25 cellular contexts compared by ENCODE assay signal in the genomic region with DNA sequence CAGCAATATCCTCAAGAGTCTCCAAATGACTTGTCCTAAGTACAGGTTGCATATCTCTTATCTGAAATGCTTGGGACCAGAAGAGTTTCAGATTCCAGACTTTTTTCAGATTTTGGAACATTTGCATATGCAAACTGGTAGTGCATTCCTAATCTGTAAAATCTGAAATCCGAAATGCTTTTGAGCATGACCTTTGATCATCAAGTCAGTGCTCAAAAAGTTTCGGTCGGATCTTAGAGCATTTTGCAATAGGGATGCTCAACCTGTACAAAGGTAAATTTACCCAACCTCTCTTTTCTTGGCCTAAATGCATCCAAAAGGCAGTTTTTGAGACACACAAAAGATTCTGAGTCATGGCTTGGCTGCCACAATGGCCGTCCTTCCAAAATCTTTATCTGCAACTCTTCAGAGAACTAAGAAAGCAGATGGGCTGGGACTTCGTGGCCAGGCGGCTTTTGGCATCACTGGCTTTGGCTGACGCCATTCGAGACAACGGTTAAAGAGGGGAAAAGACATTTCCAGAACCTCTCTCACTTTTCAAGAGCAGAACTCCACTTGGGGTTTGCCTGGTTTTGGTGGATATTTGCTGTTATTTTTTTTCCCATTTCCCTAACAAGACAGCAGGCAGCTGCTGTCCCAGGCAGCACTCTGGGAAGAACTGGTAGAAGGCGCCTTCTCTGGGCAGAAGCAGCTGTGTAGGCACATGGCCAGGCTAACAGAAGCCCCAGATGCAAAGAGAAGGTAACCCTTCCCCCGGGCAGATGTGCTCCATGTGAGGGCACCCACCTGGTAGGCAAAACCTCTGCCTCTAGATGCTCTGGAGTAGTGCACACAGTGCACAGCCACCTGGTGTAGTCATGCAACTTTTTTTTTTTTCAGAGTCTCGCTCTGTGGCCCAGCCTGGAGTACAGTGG. TPM values are rescaled to one million over a fixed set of nuclear protein-coding genes. Genes with fewer than 3 reads are reported as not detected.
A peak's percentile ranks its signal among the peaks of the same experiment; 100 is the strongest.
DNase-seq lines count a peak whose midpoint lies in the region; ATAC-seq and TF ChIP-seq lines count a peak whose summit lies in the region.
"Had no signal": no experiment of that assay in that cellular context is flagged by ENCODE, and none has a peak within 500 bp of the region (broad histone marks: within the 10 kb centered on the region; RNA-seq: fewer than 3 reads in every experiment).

No MANE protein-coding gene starts in this region.

- no peaks in the 10 kb centered on the region for H3K27me3 ChIP-seq in Caco-2 (replicated peaks; ENCODE audit: control insufficient read depth, insufficient read depth, low read length)
- no peaks in the 10 kb centered on the region for H3K27me3 ChIP-seq in liver (ENCODE audit: control insufficient read depth in 4 of 4, insufficient read depth in 4 of 4, low read length in 3 of 4)
- H3K27me3 ChIP-seq in A673 (replicated peaks; ENCODE audit: insufficient read depth, low read depth, low read length, poor library complexity): no peaks in the 10 kb centered on the region

- WGBS in liver: 75% methylated on average over 12 of the region's 12 CpGs

- H3K9me3 ChIP-seq in Caco-2 (no peaks in the 10 kb centered on the region), liver (ENCODE audit: control insufficient read depth in 4 of 4, low read length in 3 of 4) (no peaks in the 10 kb centered on the region), A673 (ENCODE audit: low read depth, low read length, poor library complexity, severe bottlenecking) (no peaks in the 10 kb centered on the region)
- H3K9me3 ChIP-seq: A549, SK-N-SH had no signal

- H3K4me3 Mint-ChIP-seq in Caco-2 (ENCODE audit: unreplicated experiment): no peak overlapping the region
- no peak overlapping the region for H3K4me3 Mint-ChIP-seq in stimulated activated effector memory CD8-positive, alpha-beta T cell treated with anti-CD3 and anti-CD28 coated beads, Interleukin-12 subunit alpha, Interleukin-12 subunit beta, amount 100 ng/mL, for 72 hours
- H3K4me3 Mint-ChIP-seq: activated CD4-positive, alpha-beta T cell treated with anti-CD3 and anti-CD28 coated beads, Interleukin-2, amount 10 ng/mL, durations not matched to agents 24 days and 14 days; activated naive CD8-positive, alpha-beta T cell; activated T-helper 1 cell treated with anti-CD3 and anti-CD28 coated beads, Interleukin-12 subunit alpha, Interleukin-12 subunit beta, Interleukin-2, Interleukin-4 antibody, amounts not matched to agents 30 ng/mL and 10 ng/mL and 1 ng/mL, durations not matched to agents 14 hours and 24 hours and 36 hours; central memory CD8-positive, alpha-beta T cell; mesothelial cell of epicardium; naive thymus-derived CD8-positive, alpha-beta T cell; T-helper 17 cell had no signal

- H3K9me3 Mint-ChIP-seq in Caco-2 (ENCODE audit: unreplicated experiment): peaks cover 10% of the 10 kb centered on the region
- H3K9me3 Mint-ChIP-seq in stimulated activated effector memory CD8-positive, alpha-beta T cell treated with anti-CD3 and anti-CD28 coated beads, Interleukin-12 subunit alpha, Interleukin-12 subunit beta, amount 100 ng/mL, for 72 hours: no peaks in the 10 kb centered on the region

- CTCF ChIA-PET in Caco-2 (lab: Charles Lee) (no interaction called here), A673 (lab: Charles Lee) (interaction anchor here (0.6 kb wide), 1 partner anchor 103 kb away, joined by 4 read pairs; no protein-coding TSS in a partner anchor)

- peaks cover 7% of the 10 kb centered on the region for H3K4me1 Mint-ChIP-seq in Caco-2 (ENCODE audit: low read depth, unreplicated experiment)
- no peaks in the 10 kb centered on the region for H3K4me1 Mint-ChIP-seq in stimulated activated effector memory CD8-positive, alpha-beta T cell treated with anti-CD3 and anti-CD28 coated beads, Interleukin-12 subunit alpha, Interleukin-12 subunit beta, amount 100 ng/mL, for 72 hours

- intact Hi-C loops in Caco-2 (cut with micrococcal nuclease; ENCODE audit: unreplicated experiment): no loop called here
- intact Hi-C loops in A673 (cut with micrococcal nuclease; ENCODE audit: unreplicated experiment): no loop called here

- H3K27me3 Mint-ChIP-seq in Caco-2 (ENCODE audit: insufficient read depth, unreplicated experiment): no peaks in the 10 kb centered on the region
- H3K27me3 Mint-ChIP-seq: activated CD4-positive, alpha-beta T cell treated with anti-CD3 and anti-CD28 coated beads, Interleukin-2, amount 10 ng/mL, durations not matched to agents 24 days and 14 days; activated naive CD8-positive, alpha-beta T cell; central memory CD8-positive, alpha-beta T cell; T-helper 17 cell had no signal

- peak overlapping the region; percentile 22 for H3K27ac Mint-ChIP-seq in Caco-2 (ENCODE audit: unreplicated experiment)
- no peak overlapping the region for H3K27ac Mint-ChIP-seq in stimulated activated effector memory CD8-positive, alpha-beta T cell treated with anti-CD3 and anti-CD28 coated beads, Interleukin-12 subunit alpha, Interleukin-12 subunit beta, amount 100 ng/mL, for 72 hours
- H3K27ac Mint-ChIP-seq: activated CD4-positive, alpha-beta T cell treated with anti-CD3 and anti-CD28 coated beads, Interleukin-2, amount 10 ng/mL, durations not matched to agents 24 days and 14 days; activated naive CD8-positive, alpha-beta T cell; activated T-helper 1 cell treated with anti-CD3 and anti-CD28 coated beads, Interleukin-12 subunit alpha, Interleukin-12 subunit beta, Interleukin-2, Interleukin-4 antibody, amounts not matched to agents 30 ng/mL and 10 ng/mL and 1 ng/mL, durations not matched to agents 14 hours and 24 hours and 36 hours; mesothelial cell of epicardium; T-helper 17 cell had no signal

- TF ChIP-seq CTCF in Caco-2 (IDR thresholded peaks at IDR 0.05; ENCODE audit: insufficient read depth in 1 of 2, low read depth in 1 of 2, low read length in 1 of 2, severe bottlenecking in 1 of 2, unreplicated experiment in 1 of 2) (no peak), fibroblast of the aortic adventitia (IDR thresholded peaks at IDR 0.05; ENCODE audit: insufficient read depth, low read length) (no peak), liver (IDR thresholded peaks at IDR 0.05; ENCODE audit: low read depth, low read length, missing input control) (no peak), A673 (conservative IDR thresholded peaks at IDR 0.05; ENCODE audit: low read depth, low read length) (no peak)

- H3K4me1 ChIP-seq in Caco-2 (peaks cover 17% of the 10 kb centered on the region), liver (ENCODE audit: control insufficient read depth in 4 of 4, insufficient read depth in 4 of 4, low read length in 3 of 4) (peaks cover 3 to 12% (median 8%) of the 10 kb centered on the region in 4 donors), A673 (ENCODE audit: insufficient read depth, low read length, poor library complexity, severe bottlenecking) (no peaks in the 10 kb centered on the region)

- ATAC-seq in stimulated activated effector memory CD8-positive, alpha-beta T cell treated with anti-CD3 and anti-CD28 coated beads, Interleukin-12 subunit alpha, Interleukin-12 subunit beta, amount 100 ng/mL, for 72 hours: no peak
- ATAC-seq: A549; GM12878; naive thymus-derived CD8-positive, alpha-beta T cell; T-helper 17 cell had no signal

- H3K36me3 ChIP-seq in Caco-2 (ENCODE audit: control insufficient read depth, insufficient read depth, low read length): no peaks in the 10 kb centered on the region
- H3K36me3 ChIP-seq in liver (ENCODE audit: control insufficient read depth in 4 of 4, insufficient read depth in 3 of 4, low read depth in 1 of 4, low read length in 3 of 4): peaks cover 0 to 3% (median 0%) of the 10 kb centered on the region in 4 donors
- H3K36me3 ChIP-seq in A673 (ENCODE audit: insufficient read depth, low read length, poor library complexity, severe bottlenecking): no peaks in the 10 kb centered on the region

- peaks cover 5% of the 10 kb centered on the region for H3K36me3 Mint-ChIP-seq in Caco-2 (ENCODE audit: insufficient read depth, unreplicated experiment)
- H3K36me3 Mint-ChIP-seq in stimulated activated effector memory CD8-positive, alpha-beta T cell treated with anti-CD3 and anti-CD28 coated beads, Interleukin-12 subunit alpha, Interleukin-12 subunit beta, amount 100 ng/mL, for 72 hours: no peaks in the 10 kb centered on the region

- no peak for TF ChIP-seq RAD21 in liver (IDR thresholded peaks at IDR 0.05)

- no peak overlapping the region for H3K9ac ChIP-seq in liver (ENCODE audit: low read depth in 1 of 2, low read length in 2 of 2)
- H3K9ac ChIP-seq: SK-N-SH had no signal

- DNase-seq in Caco-2 (peak in 1 of 2 experiments; percentile 48), NCI-H2171 treated with DMSO at 0.1 percent for 48 hours (lab: John Stamatoyannopoulos, UW) (peak; percentile 82), fibroblast of the aortic adventitia (ENCODE audit: low read depth) (peak; percentile 64), A673 (ENCODE audit: low spot score) (no peak)
- no peak for DNase-seq in activated CD8-positive, alpha-beta memory T cell treated with anti-CD3 and anti-CD28 coated beads, Interleukin-2, amount 50 U/mL, for 4 hours
- no peak for DNase-seq in activated naive CD4-positive, alpha-beta T cell treated with anti-CD3 and anti-CD28 coated beads, Interleukin-2, amount 50 U/mL, for 16 hours
- no peak for DNase-seq in stimulated activated effector memory CD8-positive, alpha-beta T cell treated with anti-CD3 and anti-CD28 coated beads, Interleukin-12 subunit alpha, Interleukin-12 subunit beta, amount 100 ng/mL, for 72 hours (ENCODE audit: low spot score in 2 of 2)
- DNase-seq: activated CD4-positive, alpha-beta T cell treated with anti-CD3 and anti-CD28 coated beads, Interleukin-2, amount 10 ng/mL, durations not matched to agents 24 days and 14 days; KG1; naive thymus-derived CD8-positive, alpha-beta T cell; NCI-H524 treated with DMSO at 0.1 percent for 48 hours; retina; SK-N-SH; stimulated activated CD4-positive, alpha-beta T cell treated with anti-CD3 and anti-CD28 coated beads, Interleukin-12 subunit alpha, Interleukin-12 subunit beta, amount 100 ng/mL, for 4 hours; stimulated activated CD4-positive, alpha-beta T cell treated with anti-CD3 and anti-CD28 coated beads, Interleukin-4, amount 100 ng/mL, for 24 hours; stimulated activated naive CD4-positive, alpha-beta T cell; T-helper 17 cell had no signal

- no peak overlapping the region for H3K4me3 ChIP-seq in Caco-2 (ENCODE audit: low read depth, low read length)
- H3K4me3 ChIP-seq in fibroblast of the aortic adventitia (ENCODE audit: low read depth, low read length): no peak overlapping the region
- H3K4me3 ChIP-seq in liver (ENCODE audit: low read depth in 1 of 3, low read length in 3 of 3): no peak overlapping the region
- H3K4me3 ChIP-seq in A673 (ENCODE audit: low read depth, low read length, poor library complexity, severe bottlenecking): no peak overlapping the region
- H3K4me3 ChIP-seq: A549, GM12878 had no signal

- no peak overlapping the region for H3K27ac ChIP-seq in liver (ENCODE audit: low read depth in 1 of 2, low read length in 2 of 2)
- H3K27ac ChIP-seq in A673 (ENCODE audit: low read depth, low read length, poor library complexity, severe bottlenecking): no peak overlapping the region
- H3K27ac ChIP-seq: A549, VCaP had no signal

- BruUV-seq in Caco-2 (replicated peaks; lab: Mats Ljungman, UMichigan) (no TSS peak), A673 (replicated peaks; lab: Mats Ljungman, UMichigan) (no TSS peak)

- POLR2A ChIA-PET in Caco-2 (lab: Charles Lee) (interaction anchor here (1.2 kb wide), 1 partner anchor 9 kb away, joined by 3 read pairs; a partner anchor contains a TSS), A673 (lab: Charles Lee; ENCODE audit: low non-redundant PET) (no interaction called here)

RNA-seq across cellular contexts. Expression of a gene that starts 8.9 kb away (rescaled TPM):
- total RNA-seq in Caco-2 (2022) (27.5 and 34.9 TPM in 2 replicates), fibroblast of the aortic adventitia (ENCODE audit: low replicate concordance) (3.6 and 11.1 TPM in 2 replicates), liver (10 to 100 TPM; 19.4 to 26.6 TPM), A673 (2021) (0.87 and 0.90 TPM in 2 replicates)
- 10 to 100 TPM; 10.4 to 29.1 TPM for polyA plus RNA-seq in liver

Comparison
In these comparisons a context has a peak if more than half of its experiments do, and no peak if none do; other contexts are left out.
1. DNase-seq: peak in NCI-H2171 treated with DMSO at 0.1 percent for 48 hours (single experiment) and fibroblast of the aortic adventitia (single experiment); none in activated CD8-positive, alpha-beta memory T cell treated with anti-CD3 and anti-CD28 coated beads, Interleukin-2, amount 50 U/mL, for 4 hours (single experiment), activated naive CD4-positive, alpha-beta T cell treated with anti-CD3 and anti-CD28 coated beads, Interleukin-2, amount 50 U/mL, for 16 hours (single experiment), stimulated activated effector memory CD8-positive, alpha-beta T cell treated with anti-CD3 and anti-CD28 coated beads, Interleukin-12 subunit alpha, Interleukin-12 subunit beta, amount 100 ng/mL, for 72 hours (0 of 2) and A673 (single experiment).